ENCODE assay signal across 26 cellular contexts in the genomic region with DNA sequence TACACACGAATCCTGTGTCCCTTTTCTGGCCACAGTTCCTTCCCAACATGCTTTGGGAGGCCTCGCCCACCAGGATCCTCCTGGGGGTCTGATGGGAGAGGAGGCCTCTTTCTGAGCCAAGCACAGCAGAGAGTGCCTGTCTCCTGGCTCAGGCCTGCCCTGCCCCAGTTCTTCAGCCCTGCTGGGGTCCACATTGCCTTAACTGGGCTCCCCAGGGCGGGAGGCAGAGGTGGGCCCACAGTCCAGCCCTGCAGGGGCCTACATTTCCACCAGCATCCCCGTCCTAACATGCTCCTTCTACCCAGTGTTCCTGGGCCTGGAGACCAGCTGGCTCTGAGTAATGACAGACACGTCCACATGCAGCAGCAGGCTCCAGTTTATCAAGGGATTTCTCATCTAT. TPM values are rescaled to one million over a fixed set of nuclear protein-coding genes. Genes with fewer than 3 reads are reported as not detected.
DNase-seq lines count a peak whose midpoint lies in the region; ATAC-seq and TF ChIP-seq lines count a peak whose summit lies in the region.
"Had no signal": no experiment of that assay in that cellular context is flagged by ENCODE, and none has a peak within 500 bp of the region (broad histone marks: within the 10 kb centered on the region; RNA-seq: fewer than 3 reads in every experiment).

No MANE protein-coding gene starts in this region.

- intact Hi-C loops in dendritic cell treated with granulocyte-macrophage colony-stimulating factor and Interleukin-4, amounts not matched to agents 40 ng/mL and 50 ng/mL, for 4 days (cut with micrococcal nuclease): no loop called here
- intact Hi-C loops in right cardiac atrium (cut with DNase I): no loop called here

- 68% methylated on average over 5 of the region's 5 CpGs for WGBS in right cardiac atrium

- no peaks in the 10 kb centered on the region for H3K4me1 ChIP-seq in HEK293 (ENCODE audit: control insufficient read depth, insufficient read depth, low read length)
- no peaks in the 10 kb centered on the region for H3K4me1 ChIP-seq in osteoblast (ENCODE audit: insufficient read depth, low read length)
- no peaks in the 10 kb centered on the region for H3K4me1 ChIP-seq in right cardiac atrium (ENCODE audit: control insufficient read depth, insufficient read depth, low read length)
- H3K4me1 ChIP-seq: A549, BE2C had no signal

- no peak overlapping the region for H3K4me2 ChIP-seq in osteoblast (ENCODE audit: insufficient read depth, low read length)
- H3K4me2 ChIP-seq: A549, BLaER1 had no signal

- H3K27me3 ChIP-seq in osteoblast (ENCODE audit: insufficient read depth, low read length) (peaks cover 21% of the 10 kb centered on the region), right cardiac atrium (ENCODE audit: control insufficient read depth, insufficient read depth) (no peaks in the 10 kb centered on the region)
- H3K27me3 ChIP-seq: BE2C, BLaER1 had no signal

- POLR2A ChIA-PET in HEK293 (lab: Yijun Ruan, JAX): no interaction called here

- H3K27ac ChIP-seq in HEK293 (ENCODE audit: extremely low read depth, low read depth, low read length) (no peak overlapping the region), osteoblast (ENCODE audit: low read depth, low read length) (no peak overlapping the region), right cardiac atrium (ENCODE audit: low read length) (no peak overlapping the region)
- H3K27ac ChIP-seq: 22Rv1, A549, BLaER1 had no signal

- H3K36me3 ChIP-seq in HEK293 (ENCODE audit: control insufficient read depth in 2 of 2, insufficient read depth in 1 of 2, low read length in 2 of 2) (no peaks in the 10 kb centered on the region), osteoblast (ENCODE audit: insufficient read depth, low read length) (no peaks in the 10 kb centered on the region)
- H3K36me3 ChIP-seq: BE2C, BLaER1 had no signal

- no peak overlapping the region for H2AFZ ChIP-seq in osteoblast (ENCODE audit: low read length)

- no peaks in the 10 kb centered on the region for H4K20me1 ChIP-seq in osteoblast (ENCODE audit: insufficient read depth, low read length)
- H4K20me1 ChIP-seq: BLaER1 had no signal

- peaks cover 65% of the 10 kb centered on the region for H3K4me1 Mint-ChIP-seq in dendritic cell treated with granulocyte-macrophage colony-stimulating factor and Interleukin-4, amounts not matched to agents 40 ng/mL and 50 ng/mL, for 4 days (ENCODE audit: low read depth)
- no peaks in the 10 kb centered on the region for H3K4me1 Mint-ChIP-seq in neural crest cell
- H3K4me1 Mint-ChIP-seq: CD4-positive, alpha-beta memory T cell; CD4-positive, CD25-positive, alpha-beta regulatory T cell had no signal

- no peak for ATAC-seq in right cardiac atrium
- ATAC-seq: A549 had no signal

- no peaks in the 10 kb centered on the region for H3K36me3 Mint-ChIP-seq in dendritic cell treated with granulocyte-macrophage colony-stimulating factor and Interleukin-4, amounts not matched to agents 40 ng/mL and 50 ng/mL, for 4 days (ENCODE audit: low read depth)
- H3K36me3 Mint-ChIP-seq in neural crest cell (ENCODE audit: low read depth): no peaks in the 10 kb centered on the region
- H3K36me3 Mint-ChIP-seq: CD14-positive monocyte; CD4-positive, alpha-beta memory T cell; CD4-positive, CD25-positive, alpha-beta regulatory T cell; CD8-positive, alpha-beta memory T cell had no signal

- no peak overlapping the region for H3K4me3 Mint-ChIP-seq in dendritic cell treated with granulocyte-macrophage colony-stimulating factor and Interleukin-4, amounts not matched to agents 40 ng/mL and 50 ng/mL, for 4 days
- H3K4me3 Mint-ChIP-seq in neural crest cell: no peak overlapping the region
- H3K4me3 Mint-ChIP-seq: CD14-positive monocyte; CD4-positive, alpha-beta memory T cell; CD4-positive, CD25-positive, alpha-beta regulatory T cell; CD8-positive, alpha-beta memory T cell had no signal

- H3K27me3 Mint-ChIP-seq in dendritic cell treated with granulocyte-macrophage colony-stimulating factor and Interleukin-4, amounts not matched to agents 40 ng/mL and 50 ng/mL, for 4 days: peaks cover 12% of the 10 kb centered on the region
- peaks cover 9% of the 10 kb centered on the region for H3K27me3 Mint-ChIP-seq in neural crest cell (ENCODE audit: low read depth)

- no peaks in the 10 kb centered on the region for H3K9me3 Mint-ChIP-seq in dendritic cell treated with granulocyte-macrophage colony-stimulating factor and Interleukin-4, amounts not matched to agents 40 ng/mL and 50 ng/mL, for 4 days
- no peaks in the 10 kb centered on the region for H3K9me3 Mint-ChIP-seq in neural crest cell
- H3K9me3 Mint-ChIP-seq: CD14-positive monocyte; CD4-positive, alpha-beta memory T cell; CD8-positive, alpha-beta memory T cell had no signal

- TF ChIP-seq CTCF in HEK293 (tag by site-specific recombination; IDR thresholded peaks at IDR 0.05) (no peak), neural crest cell (conservative IDR thresholded peaks at IDR 0.05) (no peak), osteoblast (IDR thresholded peaks at IDR 0.05; ENCODE audit: extremely low read depth, low read depth, low read length) (no peak)

- H3K79me2 ChIP-seq in osteoblast (ENCODE audit: insufficient read depth, low read length): no peaks in the 10 kb centered on the region

- CTCF ChIA-PET in HEK293 (lab: Yijun Ruan, JAX): no interaction called here

- no peak for DNase-seq in neural crest cell (ENCODE audit: low read depth, low spot score)
- peak; percentile 66 for DNase-seq in osteoblast (ENCODE audit: insufficient read length, low spot score, missing footprints)
- no peak for DNase-seq in NOMO-1 treated with DMSO at 0.1 percent for 48 hours (lab: John Stamatoyannopoulos, UW; ENCODE audit: unreplicated experiment)
- DNase-seq in NCI-H69 (lab: John Stamatoyannopoulos, UW): no peak
- DNase-seq in right cardiac atrium: no peak
- DNase-seq: BE2C; C1 segment of cervical spinal cord; CD4-positive, alpha-beta memory T cell; CD4-positive, CD25-positive, alpha-beta regulatory T cell; CD8-positive, alpha-beta memory T cell; COR-L47; DMS 273 treated with DMSO at 0.1 percent for 48 hours; DMS153; DMS53; DMS79; DND-41; EL; GDM1 had no signal

- peak overlapping the region; percentile 90 for H3K27ac Mint-ChIP-seq in dendritic cell treated with granulocyte-macrophage colony-stimulating factor and Interleukin-4, amounts not matched to agents 40 ng/mL and 50 ng/mL, for 4 days
- H3K27ac Mint-ChIP-seq in neural crest cell (ENCODE audit: unreplicated experiment): peak overlapping the region; percentile 73
- H3K27ac Mint-ChIP-seq: CD14-positive monocyte had no signal

- H3K4me3 ChIP-seq in HEK293 (ENCODE audit: low read depth, low read length) (no peak overlapping the region), osteoblast (ENCODE audit: insufficient read depth, low read length) (no peak overlapping the region), right cardiac atrium (ENCODE audit: low read length) (no peak overlapping the region)
- H3K4me3 ChIP-seq: A549, BLaER1 had no signal

- H3K9me3 ChIP-seq in HEK293 (ENCODE audit: control insufficient read depth, insufficient read depth, low read depth, low read length): no peaks in the 10 kb centered on the region
- no peaks in the 10 kb centered on the region for H3K9me3 ChIP-seq in osteoblast (ENCODE audit: low read depth, low read length)
- H3K9me3 ChIP-seq in right cardiac atrium (ENCODE audit: control insufficient read depth, low read length): no peaks in the 10 kb centered on the region
- H3K9me3 ChIP-seq: A549, BE2C, BLaER1 had no signal

TF ChIP-seq in HEK293, 187 proteins besides CTCF, POLR2A, EP300 and RAD21:
- TF ChIP-seq ZIC2 (tag by site-specific recombination; IDR thresholded peaks at IDR 0.05) (peak; percentile 30; the same call in 1 of the 2 replicates), BCL11B (tag by site-specific recombination; IDR thresholded peaks at IDR 0.05; ENCODE audit: low read depth) (no peak)

RNA-seq across cellular contexts. Expression of a gene that starts 29.6 kb away (rescaled TPM):
- total RNA-seq in neural crest cell (0.66 TPM in 1 of 2 replicates, not detected in the other), osteoblast (0.36 TPM in 1 of 2 replicates, not detected in the other), right cardiac atrium (10 to 100 TPM in 1 of 4 donors, 1 to 10 TPM in 3; 2.4 to 20.7 (median 3.4) TPM)
- polyA plus RNA-seq in right cardiac atrium: 0.61 TPM
- total RNA-seq: A172; CD4-positive, alpha-beta memory T cell; CD4-positive, CD25-positive, alpha-beta regulatory T cell; CD8-positive, alpha-beta memory T cell; G401 had no signal
- polyA plus RNA-seq: CD4-positive, alpha-beta memory T cell; CD4-positive, CD25-positive, alpha-beta regulatory T cell; CD8-positive, alpha-beta memory T cell had no signal

RNA-seq across cellular contexts. Expression of a gene that starts 41.9 kb away (rescaled TPM):
- 46.1 and 52.8 TPM in 2 replicates for total RNA-seq in neural crest cell
- total RNA-seq in osteoblast: 43.9 and 44.9 TPM in 2 replicates
- total RNA-seq in right cardiac atrium: 10 to 100 TPM; 46.6 to 69.8 (median 48.6) TPM
- 29.1 TPM for polyA plus RNA-seq in right cardiac atrium
